In the genomic region with DNA sequence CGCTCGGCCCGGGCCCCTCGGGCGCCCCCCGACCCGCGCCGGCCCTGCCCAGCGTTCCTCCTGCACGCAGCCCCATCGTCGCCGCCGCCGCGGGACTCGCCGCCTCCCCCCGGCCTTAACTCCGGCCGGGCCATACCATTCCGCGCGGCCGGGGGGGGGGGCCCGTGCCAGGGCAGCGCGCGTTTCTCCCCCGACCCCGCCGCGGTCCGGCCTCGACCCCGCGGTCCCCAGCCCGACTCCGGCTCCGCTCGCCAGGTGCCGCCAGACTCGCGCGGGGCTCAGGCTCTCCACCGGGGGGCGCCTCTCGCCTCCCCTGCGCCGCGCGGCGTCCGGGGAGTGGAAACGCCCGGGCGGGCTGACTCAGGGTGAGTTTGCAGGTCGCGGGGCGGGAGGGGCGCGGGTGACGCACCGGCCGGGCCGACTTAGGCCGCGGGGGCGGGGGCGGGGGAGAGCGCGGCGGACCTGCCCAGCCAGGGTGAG, we compare ENCODE assay signal across 8 cellular contexts.
DNase-seq lines count a peak whose midpoint lies in the region; ATAC-seq and TF ChIP-seq lines count a peak whose summit lies in the region.

A gene (minus strand): TSS at position 91 of the 480 bp plus-strand sequence. CDS start 15 bp downstream, at position 76.

- H3K4me3 ChIP-seq in choroid plexus epithelial cell (ENCODE audit: low read depth, low read length), result peak within 1 kb of the TSS; percentile 82

- no peaks in the 10 kb centered on the region for H3K27me3 ChIP-seq in layer of hippocampus (ENCODE audit: control insufficient read depth, insufficient read depth, low read length)

- H3K27ac ChIP-seq in layer of hippocampus (ENCODE audit: low read depth, low read length), result peak within 1 kb of the TSS; percentile 61

- ATAC-seq in HG02840 (IDR thresholded peaks at IDR 0.05; ENCODE audit: low FRiP score, unreplicated experiment), result peak; percentile 69

- peak; percentile 41 for TF ChIP-seq CTCF in choroid plexus epithelial cell (conservative IDR thresholded peaks at IDR 0.05; ENCODE audit: low read depth, low read length)

- DNase-seq in NK-92 treated with Interleukin-12 subunit alpha and Interleukin-12 subunit beta, amount 100 ng/mL, for 24 hours (lab: John Stamatoyannopoulos, UW), result peak; percentile 91
- DNase-seq in NK-92 (lab: John Stamatoyannopoulos, UW; ENCODE audit: unreplicated experiment) (no peak), NCI-H2171 (lab: John Stamatoyannopoulos, UW) (peak; percentile 87), choroid plexus epithelial cell (ENCODE audit: low read depth) (peak; percentile 93)
- DNase-seq in activated CD4-positive, alpha-beta T cell treated with anti-CD3 and anti-CD28 coated beads for 24 hours (ENCODE audit: low read depth in 2 of 2), result peak; percentile 70 to 79
- DNase-seq in stimulated activated CD4-positive, alpha-beta T cell treated with anti-CD3 and anti-CD28 coated beads, Interleukin-1b, Interleukin-23, amount 100 ng/mL, for 24 hours (ENCODE audit: low read depth in 4 of 4, low spot score in 1 of 4), result peak; percentile 59 to 84 (median 70)
